In the genomic region with DNA sequence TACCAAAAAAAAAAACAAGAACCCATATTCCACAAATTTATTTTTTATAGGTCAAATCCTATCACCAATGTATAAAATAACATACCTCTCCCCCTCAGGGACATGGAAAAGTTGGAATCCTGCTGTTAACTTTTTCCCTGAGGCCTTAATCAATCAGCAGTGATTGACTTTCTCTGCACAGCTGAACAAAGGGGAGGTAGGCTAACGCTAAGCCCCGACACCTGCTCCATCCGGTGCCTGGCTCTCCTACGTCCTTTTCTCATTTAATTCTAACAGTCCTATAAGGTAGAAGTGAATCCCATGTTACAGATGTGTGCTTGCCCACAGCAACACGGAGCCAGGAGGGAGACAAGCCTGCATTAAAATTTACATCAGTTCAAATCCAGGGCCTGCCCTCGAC, we compare ENCODE assay signal across 30 cellular contexts. TPM values are rescaled to one million over a fixed set of nuclear protein-coding genes. Genes with fewer than 3 reads are reported as not detected.
A peak's percentile ranks its signal among the peaks of the same experiment; 100 is the strongest.
DNase-seq lines count a peak whose midpoint lies in the region; ATAC-seq and TF ChIP-seq lines count a peak whose summit lies in the region.
"Had no signal": no experiment of that assay in that cellular context is flagged by ENCODE, and none has a peak within 500 bp of the region (broad histone marks: within the 10 kb centered on the region; RNA-seq: fewer than 3 reads in every experiment).

No MANE protein-coding gene starts in this region.

- peaks cover 21% of the 10 kb centered on the region for H3K4me1 ChIP-seq in HAP-1
- H3K4me1 ChIP-seq in PC-3 (ENCODE audit: insufficient read depth, low read length) = peaks cover 21% of the 10 kb centered on the region
- H3K4me1 ChIP-seq: Caco-2 had no signal

- no peak for TF ChIP-seq CTCF in PC-3 (conservative IDR thresholded peaks at IDR 0.05; ENCODE audit: low read depth, low read length)
- TF ChIP-seq CTCF in nephron (IDR thresholded peaks at IDR 0.05; ENCODE audit: unreplicated experiment in 3 of 3) = no peak
- TF ChIP-seq CTCF in GM13976 (IDR thresholded peaks at IDR 0.05; ENCODE audit: borderline replicate concordance, control extremely low read depth, extremely low read depth, insufficient read depth, missing control alignments) = no peak

- H3K79me2 ChIP-seq in PC-3 (ENCODE audit: low read length) = peaks cover 54% of the 10 kb centered on the region

- H3K9ac ChIP-seq in PC-3 (ENCODE audit: low read length) = no peak overlapping the region

- no peaks in the 10 kb centered on the region for H3K9me2 ChIP-seq in PC-3 (replicated peaks; ENCODE audit: low read length)

- POLR2A ChIA-PET in PC-3 (lab: Charles Lee; ENCODE audit: unreplicated experiment) = no interaction called here

- H3K4me3 ChIP-seq in HAP-1 (no peak overlapping the region), PC-3 (ENCODE audit: low read length) (no peak overlapping the region)
- H3K4me3 ChIP-seq: cardiac muscle cell, heart left ventricle, pancreas, transverse colon had no signal

- H3K9me3 Mint-ChIP-seq in nephron = no peaks in the 10 kb centered on the region
- H3K9me3 Mint-ChIP-seq: activated naive CD4-positive, alpha-beta T cell treated with anti-CD3 and anti-CD28 coated beads, Interleukin-2, amount 10 ng/mL, durations not matched to agents 7 days and 5 days; activated T-cell treated with anti-CD3 and anti-CD28 coated beads, Interleukin-2, amount 50 U/mL, for 24 hours; memory B cell; stimulated activated naive CD8-positive, alpha-beta T cell treated with anti-CD3 and anti-CD28 coated beads, Interleukin-15, Interleukin-2, amounts not matched to agents 100 ng/mL and 50 ng/mL, for 24 hours had no signal

- no peak for ATAC-seq in PC-3
- no peak for ATAC-seq in HG02884 (IDR thresholded peaks at IDR 0.05; ENCODE audit: unreplicated experiment)
- ATAC-seq: activated CD4-positive, CD25-positive, alpha-beta regulatory T cell treated with anti-CD3 and anti-CD28 coated beads, Interleukin-2, amount 50 U/mL, for 24 hours; activated CD8-positive, alpha-beta T cell treated with anti-CD3 and anti-CD28 coated beads, Interleukin-2, amount 10 ng/mL, durations not matched to agents 7 days and 5 days; heart left ventricle; left cardiac atrium; pancreas; right cardiac atrium; SK-N-SH treated with all-trans-retinoic acid at 6 μM for 48 hours had no signal

- peaks cover 43% of the 10 kb centered on the region for H3K4me1 Mint-ChIP-seq in nephron

- BruUV-seq in PC-3 (replicated peaks; lab: Mats Ljungman, UMichigan) = no TSS peak

- H3K27me3 ChIP-seq in HAP-1 (ENCODE audit: low read depth) = no peaks in the 10 kb centered on the region
- H3K27me3 ChIP-seq in PC-3 (ENCODE audit: low read length) = no peaks in the 10 kb centered on the region
- H3K27me3 ChIP-seq: cardiac muscle cell, heart left ventricle, pancreas, transverse colon had no signal

- no peaks in the 10 kb centered on the region for H3K9me3 ChIP-seq in HAP-1
- H3K9me3 ChIP-seq in PC-3 (ENCODE audit: low read length) = no peaks in the 10 kb centered on the region
- H3K9me3 ChIP-seq: Caco-2, pancreas, transverse colon had no signal

- peaks cover 29% of the 10 kb centered on the region for H3K36me3 Mint-ChIP-seq in nephron (ENCODE audit: low read depth)

- H2AFZ ChIP-seq in PC-3 (ENCODE audit: low read length) = no peak overlapping the region

- no peaks in the 10 kb centered on the region for H3F3A ChIP-seq in PC-3 (ENCODE audit: low read length, unreplicated experiment)

- H4K20me1 ChIP-seq in PC-3 (ENCODE audit: low read length) = no peaks in the 10 kb centered on the region

- H3K36me3 ChIP-seq in HAP-1 (replicated peaks) = peaks cover 44% of the 10 kb centered on the region
- peaks cover 26% of the 10 kb centered on the region for H3K36me3 ChIP-seq in PC-3 (ENCODE audit: low read depth, low read length)
- H3K36me3 ChIP-seq: cardiac muscle cell, heart left ventricle, pancreas, transverse colon had no signal

- intact Hi-C loops in PC-3 (cut with micrococcal nuclease) = loop anchor here (10.0 kb wide), 1 partner anchor 466 kb away; no protein-coding TSS in a partner anchor

- no peak overlapping the region for H3K27ac ChIP-seq in PC-3 (ENCODE audit: low read length)
- H3K27ac ChIP-seq: pancreas, transverse colon had no signal

- DNase-seq in NCI-H82 (lab: John Stamatoyannopoulos, UW) (peak; percentile 9), NCI-H82 treated with DMSO at 0.1 percent for 48 hours (lab: John Stamatoyannopoulos, UW; ENCODE audit: unreplicated experiment) (no peak), HAP-1 (ENCODE audit: low spot score in 2 of 2) (peak; percentile 20 to 22), PC-3 (no peak), NCI-H1436 (lab: John Stamatoyannopoulos, UW) (no peak), GM13976 (ENCODE audit: low spot score) (no peak)
- DNase-seq: activated CD8-positive, alpha-beta T cell treated with anti-CD3 and anti-CD28 coated beads, Interleukin-2, amount 10 ng/mL, durations not matched to agents 7 days and 5 days; activated naive CD4-positive, alpha-beta T cell treated with anti-CD3 and anti-CD28 coated beads, Interleukin-2, amount 10 ng/mL, durations not matched to agents 7 days and 5 days; activated T-cell treated with anti-CD3 and anti-CD28 coated beads, Interleukin-2, amount 50 U/mL, for 24 hours; amygdala; Caco-2; EL; HCEC 1CT; heart left ventricle; Kasumi-1; left cardiac atrium; NCI-H1092 treated with DMSO at 0.1 percent for 48 hours; NCI-H510A; pancreas; right cardiac atrium; stimulated activated CD4-positive, alpha-beta T cell treated with anti-CD3 and anti-CD28 coated beads, Interleukin-12 subunit alpha, Interleukin-12 subunit beta, amount 100 ng/mL, for 4 hours; stimulated activated CD4-positive, alpha-beta T cell treated with anti-CD3 and anti-CD28 coated beads, Interleukin-4, amount 100 ng/mL, for 4 hours; transverse colon had no signal

- CTCF ChIA-PET in PC-3 (lab: Charles Lee) = no interaction called here

- H3K27me3 Mint-ChIP-seq in nephron (ENCODE audit: low read depth) = peaks cover 4% of the 10 kb centered on the region
- H3K27me3 Mint-ChIP-seq: activated naive CD4-positive, alpha-beta T cell treated with anti-CD3 and anti-CD28 coated beads, Interleukin-2, amount 10 ng/mL, durations not matched to agents 7 days and 5 days; activated T-cell treated with anti-CD3 and anti-CD28 coated beads, Interleukin-2, amount 50 U/mL, for 24 hours; memory B cell; stimulated activated naive CD8-positive, alpha-beta T cell treated with anti-CD3 and anti-CD28 coated beads, Interleukin-15, Interleukin-2, amounts not matched to agents 100 ng/mL and 50 ng/mL, for 24 hours had no signal

- in situ Hi-C loops in HAP-1 (cut with MboI; ENCODE audit: low sequenced_read_pairs) (no loop called here), GM13976 (cut with MboI; ENCODE audit: low sequenced_read_pairs, unreplicated experiment) (no loop called here)

- no peak overlapping the region for H3K27ac Mint-ChIP-seq in nephron
- H3K27ac Mint-ChIP-seq: activated CD8-positive, alpha-beta T cell treated with anti-CD3 and anti-CD28 coated beads, Interleukin-2, amount 10 ng/mL, durations not matched to agents 7 days and 5 days; activated naive CD4-positive, alpha-beta T cell treated with anti-CD3 and anti-CD28 coated beads, Interleukin-2, amount 10 ng/mL, durations not matched to agents 7 days and 5 days; activated T-cell treated with anti-CD3 and anti-CD28 coated beads, Interleukin-2, amount 50 U/mL, for 24 hours; memory B cell; stimulated activated naive CD8-positive, alpha-beta T cell treated with anti-CD3 and anti-CD28 coated beads, Interleukin-15, Interleukin-2, amounts not matched to agents 100 ng/mL and 50 ng/mL, for 24 hours had no signal

- H3K4me2 ChIP-seq in PC-3 (ENCODE audit: low read length) = peak overlapping the region; percentile 91; the same call in 1 of the 2 replicates

- peak overlapping the region; percentile 93 to 97 (median 95) for H3K4me3 Mint-ChIP-seq in nephron
- H3K4me3 Mint-ChIP-seq: activated T-cell treated with anti-CD3 and anti-CD28 coated beads, Interleukin-2, amount 50 U/mL, for 24 hours; memory B cell had no signal

RNA-seq across cellular contexts. Expression of gene CENPU, which starts 2.8 kb away (rescaled TPM):
- 27.6 and 38.2 TPM in 2 replicates for total RNA-seq in PC-3 (2014; rRNA removed)

Comparison
In these comparisons a context has a peak if more than half of its experiments do, and no peak if none do; other contexts are left out.
1. DNase-seq: peak in NCI-H82 (single experiment) and HAP-1 (2 of 2); none in NCI-H82 treated with DMSO at 0.1 percent for 48 hours (single experiment), PC-3 (single experiment), NCI-H1436 (single experiment) and GM13976 (single experiment).